22 cellular contexts compared by ENCODE assay signal in genomic region chr15:88714782-88715372, GRCh38.
A peak's percentile ranks its signal among the peaks of the same experiment; 100 is the strongest.
DNase-seq lines count a peak whose midpoint lies in the region; ATAC-seq and TF ChIP-seq lines count a peak whose summit lies in the region.
"Had no signal": no experiment of that assay in that cellular context is flagged by ENCODE, and none has a peak within 500 bp of the region (broad histone marks: within the 10 kb centered on the region; RNA-seq: fewer than 3 reads in every experiment).

No MANE protein-coding gene starts in this region.

- H3K27me3 ChIP-seq in dorsolateral prefrontal cortex: peaks cover 0 to 17% (median 0%) of the 10 kb centered on the region in 45 donors
- no peaks in the 10 kb centered on the region for H3K27me3 ChIP-seq in ascending aorta

- peaks cover 0 to 16% of the 10 kb centered on the region in 2 donors for H3K4me1 ChIP-seq in ascending aorta

- intact Hi-C loops in activated naive CD4-positive, alpha-beta T cell treated with anti-CD3 and anti-CD28 coated beads for 36 hours (cut with micrococcal nuclease): no loop called here
- intact Hi-C loops in dorsolateral prefrontal cortex (cut with DNase I): no loop called here
- intact Hi-C loops in ascending aorta (cut with DNase I): no loop called here

- H3K9me3 Mint-ChIP-seq in activated naive CD4-positive, alpha-beta T cell treated with anti-CD3 and anti-CD28 coated beads, Interleukin-2, amount 50 U/mL, for 72 hours: no peaks in the 10 kb centered on the region
- no peaks in the 10 kb centered on the region for H3K9me3 Mint-ChIP-seq in activated naive CD4-positive, alpha-beta T cell treated with anti-CD3 and anti-CD28 coated beads for 36 hours
- H3K9me3 Mint-ChIP-seq in chondrocyte (ENCODE audit: low read depth): no peaks in the 10 kb centered on the region

- no peak overlapping the region for H3K4me3 ChIP-seq in dorsolateral prefrontal cortex
- no peak overlapping the region for H3K4me3 ChIP-seq in ascending aorta

- CTCF ChIA-PET in activated naive CD4-positive, alpha-beta T cell treated with anti-CD3 and anti-CD28 coated beads for 36 hours (lab: Charles Lee): no interaction called here

- no peaks in the 10 kb centered on the region for H3K36me3 ChIP-seq in ascending aorta

- no peaks in the 10 kb centered on the region for H3K36me3 Mint-ChIP-seq in activated naive CD4-positive, alpha-beta T cell treated with anti-CD3 and anti-CD28 coated beads, Interleukin-2, amount 50 U/mL, for 72 hours
- no peaks in the 10 kb centered on the region for H3K36me3 Mint-ChIP-seq in activated naive CD4-positive, alpha-beta T cell treated with anti-CD3 and anti-CD28 coated beads for 36 hours (ENCODE audit: low read depth)
- H3K36me3 Mint-ChIP-seq in chondrocyte (ENCODE audit: low read depth): no peaks in the 10 kb centered on the region
- H3K36me3 Mint-ChIP-seq: CD14-positive monocyte had no signal

- TF ChIP-seq CTCF in dorsolateral prefrontal cortex (IDR thresholded peaks at IDR 0.05 in 54 of 56, conservative IDR thresholded peaks at IDR 0.05 in 2 of 56; ENCODE audit: low read depth in 1 of 56, partially characterized antibody in 56 of 56) (no peak), ascending aorta (IDR thresholded peaks at IDR 0.05) (no peak), chondrocyte (IDR thresholded peaks at IDR 0.05) (no peak)

- ATAC-seq in activated naive CD4-positive, alpha-beta T cell treated with anti-CD3 and anti-CD28 coated beads, Interleukin-2, amount 50 U/mL, for 72 hours: no peak
- ATAC-seq in GM21367 (IDR thresholded peaks at IDR 0.05; ENCODE audit: unreplicated experiment): no peak

- no peaks in the 10 kb centered on the region for H3K9me3 ChIP-seq in ascending aorta

- peak overlapping the region in 1 of 59 donors; percentile 13 for H3K27ac ChIP-seq in dorsolateral prefrontal cortex
- no peak overlapping the region for H3K27ac ChIP-seq in ascending aorta
- H3K27ac ChIP-seq: 22Rv1 had no signal

- peaks cover 7% of the 10 kb centered on the region for H3K27me3 Mint-ChIP-seq in activated naive CD4-positive, alpha-beta T cell treated with anti-CD3 and anti-CD28 coated beads for 36 hours (ENCODE audit: low read depth)
- H3K27me3 Mint-ChIP-seq in chondrocyte (ENCODE audit: low read depth): peaks cover 22% of the 10 kb centered on the region

- no peaks in the 10 kb centered on the region for H3K4me1 Mint-ChIP-seq in activated naive CD4-positive, alpha-beta T cell treated with anti-CD3 and anti-CD28 coated beads for 36 hours (ENCODE audit: low read depth)
- H3K4me1 Mint-ChIP-seq in chondrocyte (ENCODE audit: low read depth): peaks cover 13% of the 10 kb centered on the region
- H3K4me1 Mint-ChIP-seq: CD14-positive monocyte had no signal

- peak overlapping the region; percentile 35 to 77 for H3K27ac Mint-ChIP-seq in activated naive CD4-positive, alpha-beta T cell treated with anti-CD3 and anti-CD28 coated beads, Interleukin-2, amount 50 U/mL, for 72 hours
- no peak overlapping the region for H3K27ac Mint-ChIP-seq in activated naive CD4-positive, alpha-beta T cell treated with anti-CD3 and anti-CD28 coated beads for 36 hours
- no peak overlapping the region for H3K27ac Mint-ChIP-seq in chondrocyte (ENCODE audit: unreplicated experiment)
- H3K27ac Mint-ChIP-seq: CD14-positive monocyte had no signal

- no peak for DNase-seq in activated naive CD4-positive, alpha-beta T cell treated with anti-CD3 and anti-CD28 coated beads, Interleukin-2, amount 50 U/mL, for 72 hours (ENCODE audit: low spot score in 2 of 2)
- no peak for DNase-seq in activated naive CD4-positive, alpha-beta T cell treated with anti-CD3 and anti-CD28 coated beads for 36 hours
- DNase-seq in dorsolateral prefrontal cortex: peak in 9 of 10 donors; percentile 24 to 72 (median 60)
- DNase-seq in midbrain (lab: John Stamatoyannopoulos, UW): peak; percentile 67
- peak; percentile 66 for DNase-seq in superior temporal gyrus (ENCODE audit: extremely low spot score)
- no peak for DNase-seq in ascending aorta (ENCODE audit: low spot score in 2 of 2)
- no peak for DNase-seq in chondrocyte (ENCODE audit: low spot score)
- DNase-seq: AML-193; GDM1; GOT3; KG1; MV-4-11; NCI-H1417; NCI-H187; NCI-H2107; NCI-H510A; NCI-H748 treated with DMSO at 0.1 percent for 48 hours; NK-92 treated with Interleukin-12 subunit alpha and Interleukin-12 subunit beta, amount 100 ng/mL, for 24 hours; SHP77 had no signal

- H3K4me3 Mint-ChIP-seq in activated naive CD4-positive, alpha-beta T cell treated with anti-CD3 and anti-CD28 coated beads for 36 hours: no peak overlapping the region
- H3K4me3 Mint-ChIP-seq in chondrocyte (ENCODE audit: unreplicated experiment): no peak overlapping the region
- H3K4me3 Mint-ChIP-seq: CD14-positive monocyte had no signal

Comparison
In these comparisons a context has a peak if more than half of its experiments do, and no peak if none do; other contexts are left out.
1. H3K27ac Mint-ChIP-seq: peak in activated naive CD4-positive, alpha-beta T cell treated with anti-CD3 and anti-CD28 coated beads, Interleukin-2, amount 50 U/mL, for 72 hours (2 of 2); none in activated naive CD4-positive, alpha-beta T cell treated with anti-CD3 and anti-CD28 coated beads for 36 hours (single experiment) and chondrocyte (single experiment).
2. DNase-seq: peak in dorsolateral prefrontal cortex (9 of 10), midbrain (single experiment) and superior temporal gyrus (single experiment); none in activated naive CD4-positive, alpha-beta T cell treated with anti-CD3 and anti-CD28 coated beads, Interleukin-2, amount 50 U/mL, for 72 hours (0 of 2), activated naive CD4-positive, alpha-beta T cell treated with anti-CD3 and anti-CD28 coated beads for 36 hours (single experiment), ascending aorta (0 of 2) and chondrocyte (single experiment).